In genomic region chr10:11610855-11611247, GRCh38 we compare ENCODE assay signal across 7 cellular contexts. TPM values are rescaled to one million over a fixed set of nuclear protein-coding genes. Genes with fewer than 3 reads are reported as not detected.
DNase-seq lines count a peak whose midpoint lies in the region; ATAC-seq and TF ChIP-seq lines count a peak whose summit lies in the region.

No MANE protein-coding gene starts in this region.

- H3K27me3 ChIP-seq in smooth muscle cell (ENCODE audit: low read depth), result no peaks in the 10 kb centered on the region

- ATAC-seq in GM18498 (IDR thresholded peaks at IDR 0.05; ENCODE audit: unreplicated experiment) (peak; percentile 16), HG02870 (IDR thresholded peaks at IDR 0.05; ENCODE audit: unreplicated experiment) (peak; percentile 6), HG03457 (IDR thresholded peaks at IDR 0.05; ENCODE audit: unreplicated experiment) (no peak)

- BruUV-seq in MCF 10A (replicated peaks; lab: Mats Ljungman, UMichigan), result no TSS peak

- TF ChIP-seq CTCF in MCF 10A (IDR thresholded peaks at IDR 0.05; ENCODE audit: unreplicated experiment) (no peak), smooth muscle cell (IDR thresholded peaks at IDR 0.05; ENCODE audit: borderline replicate concordance, insufficient read depth, poor library complexity, severe bottlenecking) (no peak)

- peaks cover 28% of the 10 kb centered on the region for H3F3A ChIP-seq in smooth muscle cell (ENCODE audit: low read depth)

- H3K4me2 ChIP-seq in smooth muscle cell, result peak overlapping the region; percentile 95

- H3K27me3 Mint-ChIP-seq in MCF 10A (ENCODE audit: insufficient read depth, unreplicated experiment) (no peaks in the 10 kb centered on the region), immature natural killer cell (ENCODE audit: low read depth in 3 of 3) (peaks cover 16 to 24% (median 22%) of the 10 kb centered on the region in 3 donors)

- H3K4me3 Mint-ChIP-seq in MCF 10A (ENCODE audit: unreplicated experiment) (peak overlapping the region; percentile 92), immature natural killer cell (peak overlapping the region; percentile 82 to 87 (median 86))

- H4K20me1 ChIP-seq in smooth muscle cell (ENCODE audit: low read depth), result peaks cover 43% of the 10 kb centered on the region

- H3K4me3 ChIP-seq in smooth muscle cell, result peak overlapping the region; percentile 89

- POLR2A ChIA-PET in MCF 10A (lab: Yijun Ruan, JAX), result interaction anchor here (0.7 to 1.5 kb wide), 6 partner anchors 24 to 87 kb away, joined by 3 to 10 read pairs (median 4); no protein-coding TSS in a partner anchor

- H3K27ac ChIP-seq in smooth muscle cell (ENCODE audit: low read depth), result peak overlapping the region; percentile 68

- no peaks in the 10 kb centered on the region for H3K36me3 Mint-ChIP-seq in MCF 10A (ENCODE audit: insufficient read depth, unreplicated experiment)
- H3K36me3 Mint-ChIP-seq in immature natural killer cell, result no peaks in the 10 kb centered on the region

- under 1% methylated on average over 18 of the region's 40 CpGs for WGBS in smooth muscle cell (ENCODE audit: low lambda C conversion rate)

- peak; percentile 15 for DNase-seq in SK-N-DZ (ENCODE audit: low spot score)
- DNase-seq in MCF 10A (ENCODE audit: unreplicated experiment), result peak; percentile 45
- DNase-seq in immature natural killer cell, result peak in 2 of 3 donors; percentile 18
- DNase-seq in smooth muscle cell (lab: John Stamatoyannopoulos, UW; ENCODE audit: unreplicated experiment), result no peak

- H3K36me3 ChIP-seq in smooth muscle cell (ENCODE audit: low read depth), result no peaks in the 10 kb centered on the region

- H3K27ac Mint-ChIP-seq in MCF 10A (ENCODE audit: low read depth, unreplicated experiment) (peak overlapping the region; percentile 59), immature natural killer cell (peak overlapping the region in 5 of 6 donors; percentile 12 to 80 (median 64))

- H3K9ac ChIP-seq in smooth muscle cell (ENCODE audit: low read depth), result peak overlapping the region; percentile 93

- H3K9me3 ChIP-seq in smooth muscle cell (replicated peaks; ENCODE audit: low read depth), result no peaks in the 10 kb centered on the region

- CTCF ChIA-PET in MCF 10A (lab: Yijun Ruan, JAX), result no interaction called here

- H3K9me3 Mint-ChIP-seq in MCF 10A (ENCODE audit: unreplicated experiment) (no peaks in the 10 kb centered on the region), immature natural killer cell (no peaks in the 10 kb centered on the region)

- peaks cover 24% of the 10 kb centered on the region for H3K4me1 Mint-ChIP-seq in MCF 10A (ENCODE audit: insufficient read depth, unreplicated experiment)
- H3K4me1 Mint-ChIP-seq in immature natural killer cell, result peaks cover 12 to 22% of the 10 kb centered on the region in 2 donors

- H3K79me2 ChIP-seq in smooth muscle cell (ENCODE audit: low read depth), result peaks cover 46% of the 10 kb centered on the region

- peak overlapping the region; percentile 87 for H2AFZ ChIP-seq in smooth muscle cell (ENCODE audit: low read depth)

- intact Hi-C loops in MCF 10A (cut with micrococcal nuclease), result loop anchor here (1.0 to 2.0 kb wide), 4 partner anchors 74 to 147 kb away; no protein-coding TSS in a partner anchor

- H3K4me1 ChIP-seq in smooth muscle cell (ENCODE audit: low read depth), result peaks cover 19% of the 10 kb centered on the region

RNA-seq across cellular contexts. Expression of gene USP6NL, which starts 0.6 kb away (rescaled TPM):
- polyA plus RNA-seq in SK-N-DZ (2014; cell fraction: cytosol; rRNA removed), result 15.8 and 19.0 TPM in 2 replicates
- 12.5 and 13.6 TPM in 2 replicates for polyA plus RNA-seq in SK-N-DZ (2014; cell fraction: nucleus; rRNA removed)
- 19.0 and 19.2 TPM in 2 replicates for total RNA-seq in MCF 10A (2022)
- 1 to 10 TPM in 2 of 3 donors, under 1 TPM in 1; 0.08 to 2.3 (median 1.1) TPM for polyA plus RNA-seq in immature natural killer cell
- 32.8 and 34.0 TPM in 2 replicates for total RNA-seq in smooth muscle cell
- 12.0 and 16.1 TPM in 2 replicates for polyA plus RNA-seq in smooth muscle cell
